9 cellular contexts compared by ENCODE assay signal in the genomic region with DNA sequence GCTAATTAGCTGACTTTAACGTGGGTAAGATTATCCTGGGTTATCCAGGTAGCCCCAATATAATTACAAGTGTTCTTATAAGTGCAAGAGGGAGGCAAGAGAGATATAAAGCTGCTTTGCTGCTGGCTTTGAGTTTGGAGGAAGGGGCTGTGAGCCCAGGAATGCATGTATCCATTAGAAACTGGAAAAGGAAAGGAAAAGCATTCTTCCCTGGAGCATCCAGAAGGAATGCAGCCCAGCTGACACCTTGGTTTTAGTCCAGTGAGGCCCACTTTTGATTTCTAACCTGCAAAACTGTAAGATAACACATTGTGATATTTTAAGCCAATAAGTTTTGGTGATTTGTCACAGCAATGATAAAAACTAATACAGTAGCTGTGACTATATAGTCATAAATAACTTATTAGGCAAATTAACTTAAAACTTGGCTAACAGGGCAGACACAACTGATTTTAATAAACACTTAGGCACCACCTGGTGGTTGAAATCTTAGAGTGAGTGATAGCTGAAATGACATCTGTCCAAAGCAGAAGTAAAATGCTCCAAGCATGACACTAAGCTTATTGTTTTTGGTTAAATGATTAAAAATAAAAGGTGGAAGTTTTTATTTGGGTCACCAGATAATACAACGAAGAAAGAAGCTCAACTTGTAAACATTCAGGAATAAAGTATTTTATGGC. TPM values are rescaled to one million over a fixed set of nuclear protein-coding genes. Genes with fewer than 3 reads are reported as not detected.
A peak's percentile ranks its signal among the peaks of the same experiment; 100 is the strongest.
DNase-seq lines count a peak whose midpoint lies in the region; ATAC-seq and TF ChIP-seq lines count a peak whose summit lies in the region.
"Had no signal": no experiment of that assay in that cellular context is flagged by ENCODE, and none has a peak within 500 bp of the region (broad histone marks: within the 10 kb centered on the region; RNA-seq: fewer than 3 reads in every experiment).

No MANE protein-coding gene starts in this region.

- TF ChIP-seq CTCF in astrocyte of the spinal cord (IDR thresholded peaks at IDR 0.05; ENCODE audit: low read depth, low read length) (peak; percentile 4), neural cell (IDR thresholded peaks at IDR 0.05; ENCODE audit: poor library complexity, severe bottlenecking) (peak; percentile 16)

- DNase-seq in DMS53 (lab: John Stamatoyannopoulos, UW) (peak; percentile 68), astrocyte of the spinal cord (ENCODE audit: low read depth, low spot score) (no peak), Ammon's horn (ENCODE audit: low spot score) (no peak), inferior parietal cortex (ENCODE audit: extremely low spot score) (no peak)

- no peaks in the 10 kb centered on the region for H3K79me2 ChIP-seq in neural cell (replicated peaks; ENCODE audit: insufficient read depth, low read length)

- WGBS in HUES64, result 42% methylated on average over 2 of the region's 2 CpGs

- no peaks in the 10 kb centered on the region for H3F3A ChIP-seq in neural cell (ENCODE audit: insufficient read depth, low read length, poor library complexity, severe bottlenecking)

- in situ Hi-C loops in astrocyte of the spinal cord (cut with HindIII; ENCODE audit: low sequenced_read_pairs), result no loop called here

- no peak for TF ChIP-seq EP300 in neural cell (conservative IDR thresholded peaks at IDR 0.05; ENCODE audit: poor library complexity, severe bottlenecking)

- H3K9me3 ChIP-seq in HUES64 (ENCODE audit: insufficient read depth, low read depth, low read length), result no peaks in the 10 kb centered on the region
- H3K9me3 ChIP-seq in neural cell (ENCODE audit: low read length), result no peaks in the 10 kb centered on the region

- H2AFZ ChIP-seq in neural cell (ENCODE audit: low read depth, low read length), result no peak overlapping the region

- H3K9ac ChIP-seq in HUES64 (ENCODE audit: low read depth, low read length), result no peak overlapping the region
- H3K9ac ChIP-seq in neural cell (ENCODE audit: low read length), result no peak overlapping the region

- H3K27ac ChIP-seq in HUES64 (ENCODE audit: low read depth, low read length), result peak overlapping the region; percentile 85; the same call in 1 of the 2 replicates
- no peak overlapping the region for H3K27ac ChIP-seq in neural cell (ENCODE audit: low read length)

- H3K27me3 ChIP-seq in HUES64 (ENCODE audit: insufficient read depth, low read length), result no peaks in the 10 kb centered on the region
- no peaks in the 10 kb centered on the region for H3K27me3 ChIP-seq in neural cell (ENCODE audit: insufficient read depth, low read depth, low read length)

- no peak overlapping the region for H3K4me2 ChIP-seq in neural cell (ENCODE audit: low read length)

- no peaks in the 10 kb centered on the region for H4K20me1 ChIP-seq in neural cell (ENCODE audit: insufficient read depth)

- H3K36me3 ChIP-seq in HUES64 (ENCODE audit: insufficient read depth, low read length) (no peaks in the 10 kb centered on the region), neural cell (ENCODE audit: insufficient read depth, low read length) (no peaks in the 10 kb centered on the region)

- no peaks in the 10 kb centered on the region for H3K9me2 ChIP-seq in neural cell (ENCODE audit: insufficient read depth, low read length)

- H3K4me3 ChIP-seq in HUES64 (ENCODE audit: low read length) (no peak overlapping the region), astrocyte of the spinal cord (ENCODE audit: low read depth, low read length) (no peak overlapping the region), neural cell (ENCODE audit: low read length) (no peak overlapping the region)

- ATAC-seq in GM19452 (IDR thresholded peaks at IDR 0.05; ENCODE audit: unreplicated experiment) (peak; percentile 73), GM18498 (IDR thresholded peaks at IDR 0.05; ENCODE audit: unreplicated experiment) (no peak)

- TF ChIP-seq RAD21 in neural cell (conservative IDR thresholded peaks at IDR 0.05), result no peak

- H3K4me1 ChIP-seq in HUES64 (ENCODE audit: insufficient read depth, low read length), result peaks cover 43% of the 10 kb centered on the region

TF ChIP-seq in neural cell, 6 proteins besides CTCF, POLR2A, EP300 and RAD21:
- TF ChIP-seq EZH2 (IDR thresholded peaks at IDR 0.05; ENCODE audit: borderline replicate concordance, insufficient read depth, low read length, poor library complexity, severe bottlenecking) (no peak), TAF1 (IDR thresholded peaks at IDR 0.05; ENCODE audit: low read depth) (no peak), SMC3 (conservative IDR thresholded peaks at IDR 0.05; ENCODE audit: poor library complexity) (no peak), MXI1 (conservative IDR thresholded peaks at IDR 0.05; ENCODE audit: poor library complexity, severe bottlenecking) (no peak), POLR2AphosphoS5 (IDR thresholded peaks at IDR 0.05) (no peak)
- TF ChIP-seq, protein P1, sequence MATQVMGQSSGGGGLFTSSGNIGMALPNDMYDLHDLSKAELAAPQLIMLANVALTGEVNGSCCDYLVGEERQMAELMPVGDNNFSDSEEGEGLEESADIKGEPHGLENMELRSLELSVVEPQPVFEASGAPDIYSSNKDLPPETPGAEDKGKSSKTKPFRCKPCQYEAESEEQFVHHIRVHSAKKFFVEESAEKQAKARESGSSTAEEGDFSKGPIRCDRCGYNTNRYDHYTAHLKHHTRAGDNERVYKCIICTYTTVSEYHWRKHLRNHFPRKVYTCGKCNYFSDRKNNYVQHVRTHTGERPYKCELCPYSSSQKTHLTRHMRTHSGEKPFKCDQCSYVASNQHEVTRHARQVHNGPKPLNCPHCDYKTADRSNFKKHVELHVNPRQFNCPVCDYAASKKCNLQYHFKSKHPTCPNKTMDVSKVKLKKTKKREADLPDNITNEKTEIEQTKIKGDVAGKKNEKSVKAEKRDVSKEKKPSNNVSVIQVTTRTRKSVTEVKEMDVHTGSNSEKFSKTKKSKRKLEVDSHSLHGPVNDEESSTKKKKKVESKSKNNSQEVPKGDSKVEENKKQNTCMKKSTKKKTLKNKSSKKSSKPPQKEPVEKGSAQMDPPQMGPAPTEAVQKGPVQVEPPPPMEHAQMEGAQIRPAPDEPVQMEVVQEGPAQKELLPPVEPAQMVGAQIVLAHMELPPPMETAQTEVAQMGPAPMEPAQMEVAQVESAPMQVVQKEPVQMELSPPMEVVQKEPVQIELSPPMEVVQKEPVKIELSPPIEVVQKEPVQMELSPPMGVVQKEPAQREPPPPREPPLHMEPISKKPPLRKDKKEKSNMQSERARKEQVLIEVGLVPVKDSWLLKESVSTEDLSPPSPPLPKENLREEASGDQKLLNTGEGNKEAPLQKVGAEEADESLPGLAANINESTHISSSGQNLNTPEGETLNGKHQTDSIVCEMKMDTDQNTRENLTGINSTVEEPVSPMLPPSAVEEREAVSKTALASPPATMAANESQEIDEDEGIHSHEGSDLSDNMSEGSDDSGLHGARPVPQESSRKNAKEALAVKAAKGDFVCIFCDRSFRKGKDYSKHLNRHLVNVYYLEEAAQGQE (IDR thresholded peaks at IDR 0.05; ENCODE audit: borderline replicate concordance), result no peak

RNA-seq across cellular contexts. Expression of a gene that starts 35.6 kb away (rescaled TPM):
- 0.10 TPM for polyA plus RNA-seq in HUES64 (2013, experiment 1 of 2)
- 0.13 TPM for polyA plus RNA-seq in HUES64 (2013, experiment 2 of 2)
- polyA plus RNA-seq in neural cell, result not detected in 2 replicates
- not detected in 2 replicates for polyA minus RNA-seq in neural cell

RNA-seq across cellular contexts. Expression of a gene that starts 47.8 kb away (rescaled TPM):
- not detected for polyA plus RNA-seq in HUES64 (2013, experiment 1 of 2)
- polyA plus RNA-seq in HUES64 (2013, experiment 2 of 2), result not detected
- polyA plus RNA-seq in neural cell, result 0.10 and 0.44 TPM in 2 replicates
- 0.24 and 0.81 TPM in 2 replicates for polyA minus RNA-seq in neural cell
- polyA plus RNA-seq: urinary bladder had no signal
